Comparison of ENCODE assay signal across 23 cellular contexts in genomic region chr9:71243951-71244350, GRCh38.
"Had no signal": no experiment of that assay in that cellular context is flagged by ENCODE, and none has a peak within 500 bp of the region (broad histone marks: within the 10 kb centered on the region; RNA-seq: fewer than 3 reads in every experiment).

No MANE protein-coding gene starts in this region.

- H3K4me1 Mint-ChIP-seq: naive B cell; stimulated activated naive B cell treated with anti-CD40 and anti-IgM and Interleukin-4, amounts not matched to agents 10 μg/mL and 1 μg/mL and 100 μg/mL, for 72 hours had no signal

- ATAC-seq: effector memory CD8-positive, alpha-beta T cell; gastroesophageal sphincter; left colon; left ventricle myocardium superior; sciatic nerve; stimulated activated naive B cell treated with anti-CD40 and anti-IgM and Interleukin-4, amounts not matched to agents 10 μg/mL and 1 μg/mL and 100 μg/mL, for 72 hours had no signal

- H3K27ac ChIP-seq: esophagus squamous epithelium, gastroesophageal sphincter, spleen, stomach, thoracic aorta had no signal

- H3K27ac Mint-ChIP-seq: dendritic cell treated with granulocyte-macrophage colony-stimulating factor and Interleukin-4, amounts not matched to agents 40 ng/mL and 50 ng/mL, for 4 days; effector memory CD8-positive, alpha-beta T cell; naive B cell; nephron; stimulated activated naive B cell treated with anti-CD40 and anti-IgM and Interleukin-4, amounts not matched to agents 10 μg/mL and 1 μg/mL and 100 μg/mL, for 72 hours had no signal

- H3K36me3 ChIP-seq: esophagus squamous epithelium, gastroesophageal sphincter, spleen, stomach, thoracic aorta had no signal

- H3K4me3 Mint-ChIP-seq: dendritic cell treated with granulocyte-macrophage colony-stimulating factor and Interleukin-4, amounts not matched to agents 40 ng/mL and 50 ng/mL, for 4 days; effector memory CD8-positive, alpha-beta T cell; naive B cell; nephron; stimulated activated naive B cell treated with anti-CD40 and anti-IgM and Interleukin-4, amounts not matched to agents 10 μg/mL and 1 μg/mL and 100 μg/mL, for 72 hours had no signal

- H3K36me3 Mint-ChIP-seq: naive B cell; stimulated activated naive B cell treated with anti-CD40 and anti-IgM and Interleukin-4, amounts not matched to agents 10 μg/mL and 1 μg/mL and 100 μg/mL, for 72 hours had no signal

- H3K27me3 ChIP-seq: esophagus squamous epithelium, gastroesophageal sphincter, spleen, stomach had no signal

- H3K9me3 ChIP-seq: esophagus squamous epithelium, gastroesophageal sphincter, spleen, stomach, thoracic aorta had no signal

- H3K9me3 Mint-ChIP-seq: dendritic cell treated with granulocyte-macrophage colony-stimulating factor and Interleukin-4, amounts not matched to agents 40 ng/mL and 50 ng/mL, for 4 days; effector memory CD8-positive, alpha-beta T cell; naive B cell; nephron; stimulated activated naive B cell treated with anti-CD40 and anti-IgM and Interleukin-4, amounts not matched to agents 10 μg/mL and 1 μg/mL and 100 μg/mL, for 72 hours had no signal

- H3K4me3 ChIP-seq: esophagus squamous epithelium, gastroesophageal sphincter, lung, spleen, stomach, thoracic aorta had no signal

- DNase-seq: effector memory CD8-positive, alpha-beta T cell; esophagus squamous epithelium; foreskin fibroblast; glutamatergic neuron; left colon; left ventricle myocardium superior; mesenchymal stem cell; naive B cell; posterior cingulate gyrus; spleen; stimulated activated CD4-positive, alpha-beta T cell treated with anti-CD3 and anti-CD28 coated beads, Interleukin-15, amount 100 ng/mL, for 24 hours; stimulated activated CD4-positive, alpha-beta T cell treated with anti-CD3 and anti-CD28 coated beads, Interleukin-2, amount 100 ng/mL, for 24 hours; stimulated activated CD4-positive, alpha-beta T cell treated with anti-CD3 and anti-CD28 coated beads, Interleukin-4, amount 100 ng/mL, for 4 hours; stimulated activated naive B cell treated with anti-CD40 and anti-IgM and Interleukin-4, amounts not matched to agents 10 μg/mL and 1 μg/mL and 100 μg/mL, for 72 hours; stomach; substantia nigra; trophoblast cell had no signal

- H3K4me1 ChIP-seq: esophagus squamous epithelium, gastroesophageal sphincter, stomach had no signal

- H3K27me3 Mint-ChIP-seq: dendritic cell treated with granulocyte-macrophage colony-stimulating factor and Interleukin-4, amounts not matched to agents 40 ng/mL and 50 ng/mL, for 4 days; naive B cell had no signal
